ENCODE assay signal across 20 cellular contexts in genomic region chr11:68983816-68984215, GRCh38. TPM values are rescaled to one million over a fixed set of nuclear protein-coding genes. Genes with fewer than 3 reads are reported as not detected.
"Had no signal": no experiment of that assay in that cellular context is flagged by ENCODE, and none has a peak within 500 bp of the region (broad histone marks: within the 10 kb centered on the region; RNA-seq: fewer than 3 reads in every experiment).

No MANE protein-coding gene starts in this region.

- H3K4me3 ChIP-seq: colonic mucosa, gastrocnemius medialis, heart right ventricle, lung, right atrium auricular region had no signal

- ATAC-seq: esophagus mucosa, gastrocnemius medialis, heart right ventricle, left ventricle myocardium superior had no signal

- H3K9me3 ChIP-seq: colonic mucosa, gastrocnemius medialis had no signal

- H3K27me3 ChIP-seq: colonic mucosa, gastrocnemius medialis, right atrium auricular region had no signal

- FAIRE-seq: keratinocyte, small intestine, urothelium cell line had no signal

- DNase-seq: colonic mucosa; dermis blood vessel endothelial cell; gastrocnemius medialis; heart right ventricle; left cardiac atrium; left ventricle myocardium superior; mesenchymal stem cell; naive B cell; occipital lobe; small intestine; stimulated activated CD4-positive, alpha-beta T cell treated with anti-CD3 and anti-CD28 coated beads, Interleukin-12 subunit alpha, Interleukin-12 subunit beta, amount 100 ng/mL, for 4 hours; stimulated activated CD4-positive, alpha-beta T cell treated with anti-CD3 and anti-CD28 coated beads, Interleukin-2, amount 100 ng/mL, for 48 hours; stimulated activated naive CD4-positive, alpha-beta T cell treated with Interleukin-2 at 50 U/mL for 16 hours; trophoblast cell had no signal

- H3K27ac ChIP-seq: colonic mucosa, gastrocnemius medialis, heart right ventricle, right atrium auricular region had no signal

- H3K36me3 ChIP-seq: colonic mucosa, gastrocnemius medialis, heart right ventricle, right atrium auricular region had no signal

- H3K4me1 ChIP-seq: colonic mucosa had no signal

RNA-seq across cellular contexts. Expression of gene MRGPRD, which starts 3.0 kb away (rescaled TPM):
- total RNA-seq: colonic mucosa, dermis blood vessel endothelial cell, esophagus mucosa, fibroblast of lung, gastrocnemius medialis, heart right ventricle, left cardiac atrium, left ventricle myocardium superior, lung, occipital lobe, right atrium auricular region had no signal
- polyA plus RNA-seq: fibroblast of lung, heart right ventricle, keratinocyte, lung had no signal

RNA-seq across cellular contexts. Expression of gene MRGPRF, which starts 29.2 kb away (rescaled TPM):
- polyA plus RNA-seq: keratinocyte had no signal
